24 cellular contexts compared by ENCODE assay signal in the genomic region with DNA sequence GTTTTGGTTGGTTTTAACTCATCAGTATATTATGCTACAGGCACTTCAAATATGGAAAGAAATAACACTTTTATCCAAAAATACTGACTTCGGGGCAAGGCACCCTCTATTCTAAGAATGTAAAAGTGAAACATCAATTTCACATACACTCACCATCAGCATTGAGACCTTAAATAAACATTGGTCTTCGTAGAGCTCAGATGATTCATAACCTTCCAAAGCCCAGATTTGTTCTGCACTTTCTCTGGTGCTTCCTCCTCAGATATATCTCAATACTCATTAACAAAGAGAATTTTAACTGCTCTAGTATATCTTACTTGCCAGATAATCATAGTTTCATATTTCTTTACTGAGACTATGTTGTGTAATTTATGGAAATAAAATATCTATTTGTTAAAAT.
DNase-seq lines count a peak whose midpoint lies in the region; ATAC-seq, FAIRE-seq and TF ChIP-seq lines count a peak whose summit lies in the region.
"Had no signal": no experiment of that assay in that cellular context is flagged by ENCODE, and none has a peak within 500 bp of the region (broad histone marks: within the 10 kb centered on the region; RNA-seq: fewer than 3 reads in every experiment).

No MANE protein-coding gene starts in this region.

- DNase-seq in H54 (ENCODE audit: insufficient read length, low spot score) (no peak), RPMI7951 (ENCODE audit: low read depth) (peak; percentile 66), dermis blood vessel endothelial cell (peak; percentile 64), non-pigmented ciliary epithelial cell (ENCODE audit: low read depth) (peak; percentile 44), NAMALWA (ENCODE audit: low spot score) (no peak), T1000 (lab: John Stamatoyannopoulos, UW) (no peak)
- DNase-seq: activated CD4-positive, alpha-beta T cell treated with anti-CD3 and anti-CD28 coated beads, Interleukin-2, amount 10 ng/mL, durations not matched to agents 24 days and 14 days; activated effector memory CD4-positive, alpha-beta T cell treated with Interleukin-2 at 50 U/mL for 16 hours; activated naive CD8-positive, alpha-beta T cell treated with anti-CD3 and anti-CD28 coated beads, Interleukin-2, amount 50 U/mL, for 24 hours; AML-193; central memory CD4-positive, alpha-beta T cell; effector CD4-positive, alpha-beta T cell; esophagus squamous epithelium; GOT3; MM.1S; naive B cell; NCI-H1694 treated with DMSO at 0.1 percent for 48 hours; NCI-H345; Right ventricle myocardium superior; stimulated activated CD4-positive, alpha-beta T cell treated with anti-CD3 and anti-CD28 coated beads, Interleukin-1b, Interleukin-23, amount 100 ng/mL, for 48 hours; stimulated activated naive CD4-positive, alpha-beta T cell had no signal

- ATAC-seq in GM21526 (IDR thresholded peaks at IDR 0.05; ENCODE audit: low FRiP score, unreplicated experiment) = no peak
- no peak for ATAC-seq in GM18511 (IDR thresholded peaks at IDR 0.05; ENCODE audit: unreplicated experiment)
- ATAC-seq: activated naive CD8-positive, alpha-beta T cell treated with anti-CD3 and anti-CD28 coated beads, Interleukin-2, amount 50 U/mL, for 24 hours had no signal

- TF ChIP-seq POLR2A in H54 (IDR thresholded peaks at IDR 0.05; ENCODE audit: low read depth, low read length) = no peak

- FAIRE-seq in H54 (lab: Jason Lieb, UNC) = peak; percentile 100
- FAIRE-seq: keratinocyte had no signal

Comparison
In these comparisons a context has a peak if more than half of its experiments do, and no peak if none do; other contexts are left out.
1. DNase-seq: peak in RPMI7951 (single experiment), dermis blood vessel endothelial cell (single experiment) and non-pigmented ciliary epithelial cell (single experiment); none in H54 (single experiment), NAMALWA (single experiment) and T1000 (single experiment).